Comparison of ENCODE assay signal across 19 cellular contexts in the genomic region with DNA sequence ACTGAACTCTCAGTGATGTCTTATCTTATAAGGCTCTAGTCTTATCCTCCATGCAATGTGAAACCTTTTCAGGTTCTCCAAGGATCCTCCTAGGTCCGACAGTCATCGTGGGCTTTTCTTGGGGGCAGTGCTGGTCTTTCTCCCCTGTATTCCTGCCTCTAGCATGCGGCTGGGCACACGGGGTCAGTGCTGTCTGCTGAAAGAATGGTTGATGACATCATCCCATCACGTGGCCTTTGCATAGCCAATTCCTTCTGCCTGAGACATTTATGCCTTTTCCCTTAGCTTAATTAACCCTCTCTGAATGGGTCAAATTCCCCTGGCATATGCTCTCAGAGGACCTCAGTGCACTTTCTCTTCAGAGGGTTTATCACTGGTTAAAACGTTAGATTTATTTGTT. TPM values are rescaled to one million over a fixed set of nuclear protein-coding genes. Genes with fewer than 3 reads are reported as not detected.
DNase-seq lines count a peak whose midpoint lies in the region; ATAC-seq, FAIRE-seq and TF ChIP-seq lines count a peak whose summit lies in the region.
"Had no signal": no experiment of that assay in that cellular context is flagged by ENCODE, and none has a peak within 500 bp of the region (broad histone marks: within the 10 kb centered on the region; RNA-seq: fewer than 3 reads in every experiment).

No MANE protein-coding gene starts in this region.

- H3K27ac Mint-ChIP-seq in endodermal cell, result no peak overlapping the region
- no peak overlapping the region for H3K27ac Mint-ChIP-seq in progenitor cell of endocrine pancreas
- no peak overlapping the region for H3K27ac Mint-ChIP-seq in activated T-helper 17 cell treated with anti-CD3 and anti-CD28 coated beads, Interleukin-2, amount 50 U/mL, for 72 hours
- H3K27ac Mint-ChIP-seq: CD14-positive monocyte had no signal

- 0% methylated on average over 3 of the region's 6 CpGs for WGBS in HepG2 (ENCODE audit: low lambda C conversion rate)
- WGBS in right lobe of liver (ENCODE audit: insufficient coverage, low coverage, low lambda C conversion rate, missing lambda C conversion rate), result 21% methylated on average over 6 of the region's 6 CpGs
- 23% methylated on average over 6 of the region's 6 CpGs for WGBS in endodermal cell (ENCODE audit: insufficient coverage in 1 of 2, insufficient read length in 1 of 2), 2 experiments
- WGBS in aorta, 2 donors, result 7 to 16% methylated on average over 6 of the region's 6 CpGs

- TF ChIP-seq CTCF in HepG2 (CRISPR knock-in tag; IDR thresholded peaks at IDR 0.05) (no peak), right lobe of liver (IDR thresholded peaks at IDR 0.05) (no peak), Loucy (conservative IDR thresholded peaks at IDR 0.05; ENCODE audit: low read length) (no peak), endodermal cell (conservative IDR thresholded peaks at IDR 0.05) (no peak), progenitor cell of endocrine pancreas (IDR thresholded peaks at IDR 0.05; ENCODE audit: unreplicated experiment) (no peak)

- FAIRE-seq in HepG2 (lab: Jason Lieb, UNC), result no peak
- FAIRE-seq: A204.1, H54 had no signal

- H3K27ac ChIP-seq in HepG2 (ENCODE audit: extremely low read length, insufficient read depth, low read length) (no peak overlapping the region), right lobe of liver (no peak overlapping the region), endodermal cell (ENCODE audit: low read depth, low read length) (no peak overlapping the region), aorta (ENCODE audit: low read depth in 1 of 2, low read length in 2 of 2) (no peak overlapping the region)
- H3K27ac ChIP-seq: SK-N-MC had no signal

- in situ Hi-C loops in HepG2 (cut with HindIII; ENCODE audit: extremely low pct_ligation_motif_present, low pct_unique_long_range_greater_than_20kb), result loop anchor here (10.0 kb wide), 1 partner anchor 495 kb away; no protein-coding TSS in a partner anchor

- H3K27me3 ChIP-seq in HepG2 (ENCODE audit: control insufficient read depth in 1 of 2, insufficient read depth in 2 of 2, low read length in 2 of 2) (peaks cover 0 to 68% of the 10 kb centered on the region in 2 experiments), right lobe of liver (peaks cover 12 to 57% of the 10 kb centered on the region in 2 donors), Loucy (ENCODE audit: insufficient read depth, low read length, poor library complexity, severe bottlenecking) (no peaks in the 10 kb centered on the region), endodermal cell (ENCODE audit: control insufficient read depth, insufficient read depth, low read length, poor library complexity, severe bottlenecking) (peaks cover 99% of the 10 kb centered on the region), aorta (ENCODE audit: control insufficient read depth in 1 of 2, insufficient read depth in 2 of 2, low read length in 1 of 2) (no peaks in the 10 kb centered on the region)

- TF ChIP-seq EP300 in HepG2 (IDR thresholded peaks at IDR 0.05; ENCODE audit: low read depth in 2 of 2, low read length in 2 of 2) (no peak), HepG2 (CRISPR knock-in tag; IDR thresholded peaks at IDR 0.05; ENCODE audit: borderline replicate concordance) (no peak)

- peaks cover 21% of the 10 kb centered on the region for H3K4me1 ChIP-seq in HepG2 (ENCODE audit: insufficient read depth, low read length)
- peaks cover 0 to 17% (median 0%) of the 10 kb centered on the region in 4 donors for H3K4me1 ChIP-seq in right lobe of liver
- H3K4me1 ChIP-seq in Loucy (ENCODE audit: insufficient read depth, low read length, poor library complexity, severe bottlenecking), result peaks cover 7% of the 10 kb centered on the region
- no peaks in the 10 kb centered on the region for H3K4me1 ChIP-seq in endodermal cell (ENCODE audit: control insufficient read depth, insufficient read depth, low read length)
- H3K4me1 ChIP-seq in aorta (ENCODE audit: control insufficient read depth in 1 of 2, insufficient read depth in 2 of 2, low read length in 2 of 2), result no peaks in the 10 kb centered on the region

- H3K9me3 Mint-ChIP-seq in endodermal cell (no peaks in the 10 kb centered on the region), progenitor cell of endocrine pancreas (ENCODE audit: low read depth) (no peaks in the 10 kb centered on the region)
- H3K9me3 Mint-ChIP-seq in activated T-helper 17 cell treated with anti-CD3 and anti-CD28 coated beads, Interleukin-2, amount 50 U/mL, for 72 hours, result no peaks in the 10 kb centered on the region

- no peak overlapping the region for H3K4me3 ChIP-seq in HepG2 (replicated peaks in 1 of 3; ENCODE audit: insufficient read depth in 1 of 3, low read depth in 2 of 3, low read length in 3 of 3)
- H3K4me3 ChIP-seq in right lobe of liver, result no peak overlapping the region
- H3K4me3 ChIP-seq in Loucy (ENCODE audit: low read length, poor library complexity, severe bottlenecking), result no peak overlapping the region
- no peak overlapping the region for H3K4me3 ChIP-seq in endodermal cell (ENCODE audit: low read length)
- H3K4me3 ChIP-seq in aorta (ENCODE audit: low read length in 2 of 2), result no peak overlapping the region
- H3K4me3 ChIP-seq: SK-N-MC had no signal

- no peaks in the 10 kb centered on the region for H3F3A ChIP-seq in Loucy (ENCODE audit: low read depth)

- H3K36me3 ChIP-seq in HepG2 (replicated peaks in 1 of 2; ENCODE audit: control insufficient read depth in 1 of 2, insufficient read depth in 2 of 2, low read length in 2 of 2), result no peaks in the 10 kb centered on the region
- no peaks in the 10 kb centered on the region for H3K36me3 ChIP-seq in right lobe of liver
- no peaks in the 10 kb centered on the region for H3K36me3 ChIP-seq in Loucy (ENCODE audit: insufficient read depth, low read length)
- H3K36me3 ChIP-seq in endodermal cell (ENCODE audit: control insufficient read depth, insufficient read depth, low read length), result no peaks in the 10 kb centered on the region
- H3K36me3 ChIP-seq in aorta (ENCODE audit: control insufficient read depth in 1 of 2, insufficient read depth in 2 of 2, low read length in 1 of 2), result no peaks in the 10 kb centered on the region

- no peaks in the 10 kb centered on the region for H3K9me2 ChIP-seq in Loucy (replicated peaks; ENCODE audit: low read depth, low read length)

- ATAC-seq in HepG2, result no peak
- no peak for ATAC-seq in right lobe of liver
- ATAC-seq in aorta (ENCODE audit: low FRiP score), result no peak
- ATAC-seq in activated T-helper 17 cell treated with anti-CD3 and anti-CD28 coated beads, Interleukin-2, amount 50 U/mL, for 72 hours (replicated peaks), result no peak
- ATAC-seq: PC-3 had no signal

- DNase-seq in HepG2 (ENCODE audit: low spot score) (no peak), right lobe of liver (no peak), endodermal cell (peak; percentile 56), OCI-M1 (lab: John Stamatoyannopoulos, UW) (no peak), progenitor cell of endocrine pancreas (ENCODE audit: low spot score, unreplicated experiment) (no peak), aorta (no peak)
- DNase-seq: DND-41, NCI-H146, NCI-H2081 treated with DMSO at 0.1 percent for 48 hours, NCI-H345, NCI-H526 treated with DMSO at 0.1 percent for 48 hours, PC-3 had no signal

- TF ChIP-seq POLR2A in HepG2 (IDR thresholded peaks at IDR 0.05; ENCODE audit: insufficient read depth in 1 of 2, low read depth in 2 of 2, low read length in 2 of 2), result no peak
- TF ChIP-seq POLR2A in right lobe of liver (IDR thresholded peaks at IDR 0.05), result no peak

- POLR2A ChIA-PET in HepG2 (lab: Yijun Ruan, JAX), result no interaction called here

- intact Hi-C loops in HepG2 (cut with micrococcal nuclease; ENCODE audit: unreplicated experiment), result no loop called here
- intact Hi-C loops in right lobe of liver (cut with DNase I), result loop anchor here (5.0 to 10.0 kb wide), 2 partner anchors 373 to 485 kb away; no protein-coding TSS in a partner anchor
- intact Hi-C loops in aorta (cut with DNase I), result no loop called here

- CTCF ChIA-PET in HepG2 (lab: Yijun Ruan, JAX; ENCODE audit: low intra/inter-chr PET ratio, low total read pairs), result no interaction called here

- no peaks in the 10 kb centered on the region for H4K20me1 ChIP-seq in HepG2 (ENCODE audit: insufficient read depth, low read length)
- H4K20me1 ChIP-seq in Loucy (ENCODE audit: insufficient read depth, low read length, poor library complexity, severe bottlenecking), result no peaks in the 10 kb centered on the region

- H3K9me3 ChIP-seq in HepG2 (ENCODE audit: low read length), result no peaks in the 10 kb centered on the region
- H3K9me3 ChIP-seq in right lobe of liver, result no peaks in the 10 kb centered on the region
- H3K9me3 ChIP-seq in Loucy (ENCODE audit: insufficient read depth, low read depth, low read length), result no peaks in the 10 kb centered on the region
- H3K9me3 ChIP-seq in endodermal cell (ENCODE audit: control insufficient read depth, low read length), result no peaks in the 10 kb centered on the region
- no peaks in the 10 kb centered on the region for H3K9me3 ChIP-seq in aorta (ENCODE audit: control insufficient read depth, low read length)

- H2AFZ ChIP-seq in HepG2 (ENCODE audit: low read length) (no peak overlapping the region), Loucy (ENCODE audit: low read length) (peak overlapping the region; percentile 59)

- no peaks in the 10 kb centered on the region for H3K79me2 ChIP-seq in HepG2 (ENCODE audit: insufficient read depth, low read length)
- no peaks in the 10 kb centered on the region for H3K79me2 ChIP-seq in Loucy (ENCODE audit: insufficient read depth, low read length)

- H3K4me2 ChIP-seq in HepG2 (ENCODE audit: low read depth, low read length) (no peak overlapping the region), Loucy (ENCODE audit: low read depth, low read length, poor library complexity, severe bottlenecking) (no peak overlapping the region)

- H3K36me3 Mint-ChIP-seq in endodermal cell (ENCODE audit: low read depth) (no peaks in the 10 kb centered on the region), progenitor cell of endocrine pancreas (ENCODE audit: insufficient read depth) (no peaks in the 10 kb centered on the region)
- no peaks in the 10 kb centered on the region for H3K36me3 Mint-ChIP-seq in activated T-helper 17 cell treated with anti-CD3 and anti-CD28 coated beads, Interleukin-2, amount 50 U/mL, for 72 hours (ENCODE audit: low read depth)

- H3K4me1 Mint-ChIP-seq in endodermal cell, result peaks cover 9% of the 10 kb centered on the region
- peaks cover 9% of the 10 kb centered on the region for H3K4me1 Mint-ChIP-seq in progenitor cell of endocrine pancreas (ENCODE audit: low read depth)
- peaks cover 9% of the 10 kb centered on the region for H3K4me1 Mint-ChIP-seq in activated T-helper 17 cell treated with anti-CD3 and anti-CD28 coated beads, Interleukin-2, amount 50 U/mL, for 72 hours

- H3K4me3 Mint-ChIP-seq in endodermal cell, result no peak overlapping the region
- no peak overlapping the region for H3K4me3 Mint-ChIP-seq in progenitor cell of endocrine pancreas (ENCODE audit: low read depth)
- H3K4me3 Mint-ChIP-seq in activated T-helper 17 cell treated with anti-CD3 and anti-CD28 coated beads, Interleukin-2, amount 50 U/mL, for 72 hours, result no peak overlapping the region

- no TSS peak for BruUV-seq in HepG2 (replicated peaks; lab: Mats Ljungman, UMichigan)

- H3K9ac ChIP-seq in HepG2 (ENCODE audit: insufficient read depth, low read depth, low read length), result no peak overlapping the region
- no peak overlapping the region for H3K9ac ChIP-seq in Loucy (ENCODE audit: low read depth, low read length, poor library complexity, severe bottlenecking)
- no peak overlapping the region for H3K9ac ChIP-seq in endodermal cell (ENCODE audit: extremely low read depth, low read length, poor library complexity, severe bottlenecking)

- no peak for TF ChIP-seq RAD21 in HepG2 (CRISPR knock-in tag; IDR thresholded peaks at IDR 0.05)

- H3K27me3 Mint-ChIP-seq in endodermal cell (ENCODE audit: insufficient read depth) (peaks cover 100% of the 10 kb centered on the region), progenitor cell of endocrine pancreas (peaks cover 97% of the 10 kb centered on the region)
- H3K27me3 Mint-ChIP-seq in activated T-helper 17 cell treated with anti-CD3 and anti-CD28 coated beads, Interleukin-2, amount 50 U/mL, for 72 hours, result peaks cover 48% of the 10 kb centered on the region

RNA-seq across cellular contexts. Expression of a gene that starts 27.0 kb away (rescaled TPM):
- total RNA-seq in HepG2 (2016; rRNA removed; fragmentation: Illumina TruSeq; extraction: Trizol) (not detected in 2 replicates), right lobe of liver (not detected), endodermal cell (not detected), progenitor cell of endocrine pancreas (not detected in 2 replicates), aorta (not detected)
- not detected in 2 replicates for total RNA-seq in HepG2 (2016; cell fraction: cytosol; rRNA removed; fragmentation: Illumina TruSeq; extraction: Trizol; ENCODE audit: low read depth)
- not detected in 2 replicates for total RNA-seq in HepG2 (2016; cell fraction: insoluble cytoplasmic fraction; rRNA removed; fragmentation: Illumina TruSeq; extraction: Trizol)
- total RNA-seq in HepG2 (2016; cell fraction: membrane; rRNA removed; fragmentation: Illumina TruSeq; extraction: Trizol), result not detected in 2 replicates
- not detected in 2 replicates for total RNA-seq in HepG2 (2016; cell fraction: nucleus; rRNA removed; fragmentation: Illumina TruSeq; extraction: Trizol)
- polyA plus RNA-seq in HepG2 (2011; rRNA removed) (not detected in 2 replicates), aorta (not detected)
- not detected in 2 replicates for polyA plus RNA-seq in HepG2 (2011; cell fraction: cytosol; rRNA removed)
- not detected in 2 replicates for polyA plus RNA-seq in HepG2 (2011; cell fraction: nucleus; rRNA removed)
- not detected in 2 replicates for polyA plus RNA-seq in HepG2 (2012)
- not detected in 2 replicates for polyA plus RNA-seq in HepG2 (2016; cell fraction: cytosol; fragmentation: Illumina TruSeq; extraction: Trizol; ENCODE audit: low read depth)
- not detected in 2 replicates for polyA plus RNA-seq in HepG2 (2016; cell fraction: insoluble cytoplasmic fraction; fragmentation: Illumina TruSeq; extraction: Trizol; ENCODE audit: low read depth)
- polyA plus RNA-seq in HepG2 (2016; cell fraction: membrane; fragmentation: Illumina TruSeq; extraction: Trizol; ENCODE audit: low read depth), result not detected in 2 replicates
- not detected in 2 replicates for polyA plus RNA-seq in HepG2 (2016; cell fraction: nucleus; fragmentation: Illumina TruSeq; extraction: Trizol; ENCODE audit: insufficient read depth, low read depth)
- not detected in 2 replicates for polyA minus RNA-seq in HepG2 (2011; rRNA and poly(A)+ RNA removed; ENCODE audit: low replicate concordance)
- not detected in 2 replicates for polyA minus RNA-seq in HepG2 (2011; cell fraction: cytosol; rRNA and poly(A)+ RNA removed)
- polyA minus RNA-seq in HepG2 (2011; cell fraction: nucleus; rRNA and poly(A)+ RNA removed), result not detected in 2 replicates
- polyA plus RNA-seq in endodermal cell (2013, experiment 1 of 2), result not detected
- polyA plus RNA-seq in endodermal cell (2013, experiment 2 of 2), result not detected
- not detected for total RNA-seq in activated T-helper 17 cell treated with anti-CD3 and anti-CD28 coated beads, Interleukin-2, amount 50 U/mL, for 72 hours
- total RNA-seq: HT-29, PC-3 had no signal
- polyA plus RNA-seq: CD14-positive monocyte had no signal

RNA-seq across cellular contexts. Expression of a gene that starts 32.2 kb away (rescaled TPM):
- total RNA-seq in HepG2 (2016; rRNA removed; fragmentation: Illumina TruSeq; extraction: Trizol) (not detected in 2 replicates), right lobe of liver (not detected), endodermal cell (1 to 10 TPM; 3.2 to 3.5 TPM), progenitor cell of endocrine pancreas (not detected in 2 replicates), aorta (not detected)
- not detected in 2 replicates for total RNA-seq in HepG2 (2016; cell fraction: cytosol; rRNA removed; fragmentation: Illumina TruSeq; extraction: Trizol; ENCODE audit: low read depth)
- total RNA-seq in HepG2 (2016; cell fraction: insoluble cytoplasmic fraction; rRNA removed; fragmentation: Illumina TruSeq; extraction: Trizol), result not detected in 2 replicates
- not detected in 2 replicates for total RNA-seq in HepG2 (2016; cell fraction: membrane; rRNA removed; fragmentation: Illumina TruSeq; extraction: Trizol)
- total RNA-seq in HepG2 (2016; cell fraction: nucleus; rRNA removed; fragmentation: Illumina TruSeq; extraction: Trizol), result not detected in 2 replicates
- polyA plus RNA-seq in HepG2 (2011; rRNA removed) (not detected in 2 replicates), aorta (not detected)
- polyA plus RNA-seq in HepG2 (2011; cell fraction: cytosol; rRNA removed), result not detected in 2 replicates
- polyA plus RNA-seq in HepG2 (2011; cell fraction: nucleus; rRNA removed), result not detected in 2 replicates
- not detected in 2 replicates for polyA plus RNA-seq in HepG2 (2012)
- polyA plus RNA-seq in HepG2 (2016; cell fraction: cytosol; fragmentation: Illumina TruSeq; extraction: Trizol; ENCODE audit: low read depth), result not detected in 2 replicates
- not detected in 2 replicates for polyA plus RNA-seq in HepG2 (2016; cell fraction: insoluble cytoplasmic fraction; fragmentation: Illumina TruSeq; extraction: Trizol; ENCODE audit: low read depth)
- polyA plus RNA-seq in HepG2 (2016; cell fraction: membrane; fragmentation: Illumina TruSeq; extraction: Trizol; ENCODE audit: low read depth), result not detected in 2 replicates
- polyA plus RNA-seq in HepG2 (2016; cell fraction: nucleus; fragmentation: Illumina TruSeq; extraction: Trizol; ENCODE audit: insufficient read depth, low read depth), result not detected in 2 replicates
- not detected in 2 replicates for polyA minus RNA-seq in HepG2 (2011; rRNA and poly(A)+ RNA removed; ENCODE audit: low replicate concordance)
- polyA minus RNA-seq in HepG2 (2011; cell fraction: cytosol; rRNA and poly(A)+ RNA removed), result not detected in 2 replicates
- polyA minus RNA-seq in HepG2 (2011; cell fraction: nucleus; rRNA and poly(A)+ RNA removed), result not detected in 2 replicates
- 0.53 TPM for polyA plus RNA-seq in endodermal cell (2013, experiment 1 of 2)
- 0.46 TPM for polyA plus RNA-seq in endodermal cell (2013, experiment 2 of 2)
- total RNA-seq in activated T-helper 17 cell treated with anti-CD3 and anti-CD28 coated beads, Interleukin-2, amount 50 U/mL, for 72 hours, result not detected
- total RNA-seq: HT-29 had no signal
- polyA plus RNA-seq: CD14-positive monocyte had no signal

Comparison
In these comparisons a context has a peak if more than half of its experiments do, and no peak if none do; other contexts are left out.
1. intact Hi-C loops: an anchor here in right lobe of liver (5.0 to 10.0 kb wide); none called in HepG2 and aorta.